Comparison of ENCODE assay signal across 1 cellular context in the genomic region with DNA sequence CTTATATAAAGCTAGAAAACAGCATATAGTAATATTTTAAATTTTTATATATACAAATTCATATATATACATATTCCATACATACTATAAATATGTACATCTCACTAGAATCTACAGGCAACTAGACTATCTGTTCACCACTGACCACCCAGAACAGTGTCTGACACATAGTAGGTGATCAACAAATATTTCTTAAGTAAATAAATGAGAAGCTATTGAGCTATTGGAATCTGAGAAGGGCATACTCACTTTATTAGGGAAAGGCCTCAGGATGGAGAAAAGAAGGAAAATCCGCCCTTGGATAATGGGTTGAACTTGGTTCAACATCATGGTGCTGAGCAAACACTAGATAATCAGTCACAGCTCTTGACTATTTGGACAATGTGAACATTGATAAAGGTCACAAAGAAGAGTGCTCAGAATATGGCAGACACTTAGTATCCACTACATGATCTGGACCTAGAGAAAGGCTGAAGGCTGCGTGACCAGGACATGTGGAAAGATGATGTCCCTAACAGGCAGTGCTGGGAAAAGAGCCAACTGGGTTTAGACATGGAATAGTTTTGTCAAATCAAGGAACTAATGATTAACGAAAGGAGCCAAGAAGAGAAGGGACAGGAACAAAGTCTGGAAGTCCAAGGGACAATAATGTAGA.
TF ChIP-seq lines count a peak whose summit lies in the region.

No MANE protein-coding gene starts in this region.

TF ChIP-seq in HepG2, 621 proteins besides CTCF, POLR2A, EP300 and RAD21 (continued from another document and continues in another):
- TF ChIP-seq, protein P1, sequence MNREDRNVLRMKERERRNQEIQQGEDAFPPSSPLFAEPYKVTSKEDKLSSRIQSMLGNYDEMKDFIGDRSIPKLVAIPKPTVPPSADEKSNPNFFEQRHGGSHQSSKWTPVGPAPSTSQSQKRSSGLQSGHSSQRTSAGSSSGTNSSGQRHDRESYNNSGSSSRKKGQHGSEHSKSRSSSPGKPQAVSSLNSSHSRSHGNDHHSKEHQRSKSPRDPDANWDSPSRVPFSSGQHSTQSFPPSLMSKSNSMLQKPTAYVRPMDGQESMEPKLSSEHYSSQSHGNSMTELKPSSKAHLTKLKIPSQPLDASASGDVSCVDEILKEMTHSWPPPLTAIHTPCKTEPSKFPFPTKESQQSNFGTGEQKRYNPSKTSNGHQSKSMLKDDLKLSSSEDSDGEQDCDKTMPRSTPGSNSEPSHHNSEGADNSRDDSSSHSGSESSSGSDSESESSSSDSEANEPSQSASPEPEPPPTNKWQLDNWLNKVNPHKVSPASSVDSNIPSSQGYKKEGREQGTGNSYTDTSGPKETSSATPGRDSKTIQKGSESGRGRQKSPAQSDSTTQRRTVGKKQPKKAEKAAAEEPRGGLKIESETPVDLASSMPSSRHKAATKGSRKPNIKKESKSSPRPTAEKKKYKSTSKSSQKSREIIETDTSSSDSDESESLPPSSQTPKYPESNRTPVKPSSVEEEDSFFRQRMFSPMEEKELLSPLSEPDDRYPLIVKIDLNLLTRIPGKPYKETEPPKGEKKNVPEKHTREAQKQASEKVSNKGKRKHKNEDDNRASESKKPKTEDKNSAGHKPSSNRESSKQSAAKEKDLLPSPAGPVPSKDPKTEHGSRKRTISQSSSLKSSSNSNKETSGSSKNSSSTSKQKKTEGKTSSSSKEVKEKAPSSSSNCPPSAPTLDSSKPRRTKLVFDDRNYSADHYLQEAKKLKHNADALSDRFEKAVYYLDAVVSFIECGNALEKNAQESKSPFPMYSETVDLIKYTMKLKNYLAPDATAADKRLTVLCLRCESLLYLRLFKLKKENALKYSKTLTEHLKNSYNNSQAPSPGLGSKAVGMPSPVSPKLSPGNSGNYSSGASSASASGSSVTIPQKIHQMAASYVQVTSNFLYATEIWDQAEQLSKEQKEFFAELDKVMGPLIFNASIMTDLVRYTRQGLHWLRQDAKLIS (CRISPR knock-in tag; IDR thresholded peaks at IDR 0.05), result no peak
- TF ChIP-seq ZBTB42 (CRISPR knock-in tag; IDR thresholded peaks at IDR 0.05), result no peak
- no peak for TF ChIP-seq DR1 (CRISPR knock-in tag; IDR thresholded peaks at IDR 0.05)
- TF ChIP-seq ZNF205 (CRISPR knock-in tag; IDR thresholded peaks at IDR 0.05), result no peak
- no peak for TF ChIP-seq AHR (CRISPR knock-in tag; IDR thresholded peaks at IDR 0.05)
- TF ChIP-seq ZNF792 (CRISPR knock-in tag; IDR thresholded peaks at IDR 0.05), result no peak
- TF ChIP-seq ZFY (CRISPR knock-in tag; IDR thresholded peaks at IDR 0.05), result no peak
- TF ChIP-seq ZNF383 (CRISPR knock-in tag; IDR thresholded peaks at IDR 0.05; ENCODE audit: borderline replicate concordance), result no peak
- no peak for TF ChIP-seq XRCC5 (optimal IDR thresholded peaks at IDR 0.05; ENCODE audit: low read length)
- TF ChIP-seq MZF1 (CRISPR knock-in tag; IDR thresholded peaks at IDR 0.05; ENCODE audit: borderline replicate concordance), result no peak
- peak; percentile 47; the same call in 1 of the 2 replicates for TF ChIP-seq MEIS1 (CRISPR knock-in tag; IDR thresholded peaks at IDR 0.05; ENCODE audit: borderline replicate concordance)
- TF ChIP-seq ZNF614 (CRISPR knock-in tag; IDR thresholded peaks at IDR 0.05; ENCODE audit: borderline replicate concordance), result peak; percentile 51; the same call in 1 of the 2 replicates
- no peak for TF ChIP-seq FOSL1 (CRISPR knock-in tag; IDR thresholded peaks at IDR 0.05; ENCODE audit: borderline replicate concordance)
- TF ChIP-seq SMARCE1 (IDR thresholded peaks at IDR 0.05; ENCODE audit: borderline replicate concordance), result no peak
- no peak for TF ChIP-seq NR2F6 (IDR thresholded peaks at IDR 0.05)
- peak; percentile 46; the same call in 1 of the 2 replicates for TF ChIP-seq NR2F6 (CRISPR knock-in tag; IDR thresholded peaks at IDR 0.05)
- no peak for TF ChIP-seq IRF9 (CRISPR knock-in tag; IDR thresholded peaks at IDR 0.05; ENCODE audit: borderline replicate concordance)
- TF ChIP-seq ASH2L (IDR thresholded peaks at IDR 0.05; ENCODE audit: insufficient read length, low read depth, low read length), result no peak
- no peak for TF ChIP-seq PHF21A (CRISPR knock-in tag; IDR thresholded peaks at IDR 0.05)
- no peak for TF ChIP-seq RFX1 (IDR thresholded peaks at IDR 0.05)
- TF ChIP-seq KDM4B (CRISPR knock-in tag; IDR thresholded peaks at IDR 0.05), result no peak
- no peak for TF ChIP-seq LBX2 (CRISPR knock-in tag; IDR thresholded peaks at IDR 0.05; ENCODE audit: borderline replicate concordance)
- no peak for TF ChIP-seq ZBTB1 (CRISPR knock-in tag; IDR thresholded peaks at IDR 0.05; ENCODE audit: borderline replicate concordance)
- no peak for TF ChIP-seq RNF2 (conservative IDR thresholded peaks at IDR 0.05; ENCODE audit: low read depth)
- TF ChIP-seq PLRG1 (conservative IDR thresholded peaks at IDR 0.05), result no peak
- no peak for TF ChIP-seq PRDM15 (CRISPR knock-in tag; IDR thresholded peaks at IDR 0.05)
- no peak for TF ChIP-seq ZMAT3 (CRISPR knock-in tag; conservative IDR thresholded peaks at IDR 0.05)
- TF ChIP-seq, protein P2, sequence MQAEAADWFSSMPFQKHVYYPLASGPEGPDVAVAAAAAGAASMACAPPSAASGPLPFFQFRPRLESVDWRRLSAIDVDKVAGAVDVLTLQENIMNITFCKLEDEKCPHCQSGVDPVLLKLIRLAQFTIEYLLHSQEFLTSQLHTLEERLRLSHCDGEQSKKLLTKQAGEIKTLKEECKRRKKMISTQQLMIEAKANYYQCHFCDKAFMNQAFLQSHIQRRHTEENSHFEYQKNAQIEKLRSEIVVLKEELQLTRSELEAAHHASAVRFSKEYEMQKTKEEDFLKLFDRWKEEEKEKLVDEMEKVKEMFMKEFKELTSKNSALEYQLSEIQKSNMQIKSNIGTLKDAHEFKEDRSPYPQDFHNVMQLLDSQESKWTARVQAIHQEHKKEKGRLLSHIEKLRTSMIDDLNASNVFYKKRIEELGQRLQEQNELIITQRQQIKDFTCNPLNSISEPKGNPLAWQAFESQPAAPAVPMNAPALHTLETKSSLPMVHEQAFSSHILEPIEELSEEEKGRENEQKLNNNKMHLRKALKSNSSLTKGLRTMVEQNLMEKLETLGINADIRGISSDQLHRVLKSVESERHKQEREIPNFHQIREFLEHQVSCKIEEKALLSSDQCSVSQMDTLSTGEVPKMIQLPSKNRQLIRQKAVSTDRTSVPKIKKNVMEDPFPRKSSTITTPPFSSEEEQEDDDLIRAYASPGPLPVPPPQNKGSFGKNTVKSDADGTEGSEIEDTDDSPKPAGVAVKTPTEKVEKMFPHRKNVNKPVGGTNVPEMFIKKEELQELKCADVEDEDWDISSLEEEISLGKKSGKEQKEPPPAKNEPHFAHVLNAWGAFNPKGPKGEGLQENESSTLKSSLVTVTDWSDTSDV (CRISPR knock-in tag; IDR thresholded peaks at IDR 0.05), result no peak
- TF ChIP-seq ZNF615 (CRISPR knock-in tag; IDR thresholded peaks at IDR 0.05; ENCODE audit: borderline replicate concordance), result no peak
- TF ChIP-seq, protein P3, sequence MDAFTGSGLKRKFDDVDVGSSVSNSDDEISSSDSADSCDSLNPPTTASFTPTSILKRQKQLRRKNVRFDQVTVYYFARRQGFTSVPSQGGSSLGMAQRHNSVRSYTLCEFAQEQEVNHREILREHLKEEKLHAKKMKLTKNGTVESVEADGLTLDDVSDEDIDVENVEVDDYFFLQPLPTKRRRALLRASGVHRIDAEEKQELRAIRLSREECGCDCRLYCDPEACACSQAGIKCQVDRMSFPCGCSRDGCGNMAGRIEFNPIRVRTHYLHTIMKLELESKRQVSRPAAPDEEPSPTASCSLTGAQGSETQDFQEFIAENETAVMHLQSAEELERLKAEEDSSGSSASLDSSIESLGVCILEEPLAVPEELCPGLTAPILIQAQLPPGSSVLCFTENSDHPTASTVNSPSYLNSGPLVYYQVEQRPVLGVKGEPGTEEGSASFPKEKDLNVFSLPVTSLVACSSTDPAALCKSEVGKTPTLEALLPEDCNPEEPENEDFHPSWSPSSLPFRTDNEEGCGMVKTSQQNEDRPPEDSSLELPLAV (CRISPR knock-in tag; conservative IDR thresholded peaks at IDR 0.05; ENCODE audit: low read depth), result no peak
- no peak for TF ChIP-seq CBFB (CRISPR knock-in tag; IDR thresholded peaks at IDR 0.05)
- TF ChIP-seq ZMYM2 (CRISPR knock-in tag; IDR thresholded peaks at IDR 0.05), result peak; percentile 57; the same call in 1 of the 2 replicates
- no peak for TF ChIP-seq HMG20A (CRISPR knock-in tag; IDR thresholded peaks at IDR 0.05; ENCODE audit: borderline replicate concordance)
- no peak for TF ChIP-seq MEIS2 (CRISPR knock-in tag; IDR thresholded peaks at IDR 0.05)
- no peak for TF ChIP-seq ZBTB39 (CRISPR knock-in tag; IDR thresholded peaks at IDR 0.05)
- TF ChIP-seq ZBTB49 (CRISPR knock-in tag; IDR thresholded peaks at IDR 0.05; ENCODE audit: borderline replicate concordance), result no peak
- TF ChIP-seq, protein P4, sequence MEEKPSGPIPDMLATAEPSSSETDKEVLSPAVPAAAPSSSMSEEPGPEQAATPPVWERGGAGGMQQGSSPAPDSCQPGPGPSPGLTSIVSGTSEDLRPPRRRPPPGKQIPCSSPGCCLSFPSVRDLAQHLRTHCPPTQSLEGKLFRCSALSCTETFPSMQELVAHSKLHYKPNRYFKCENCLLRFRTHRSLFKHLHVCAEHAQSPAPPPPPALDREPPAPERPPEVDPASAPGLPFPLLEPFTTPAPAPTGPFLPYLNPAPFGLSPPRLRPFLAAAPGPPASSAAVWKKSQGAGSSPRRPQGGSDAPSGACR (CRISPR knock-in tag; IDR thresholded peaks at IDR 0.05), result no peak
- TF ChIP-seq KDM5B (CRISPR knock-in tag; IDR thresholded peaks at IDR 0.05; ENCODE audit: borderline replicate concordance), result no peak
- TF ChIP-seq ZNF33B (CRISPR knock-in tag; IDR thresholded peaks at IDR 0.05), result no peak
